ENCODE assay signal across 13 cellular contexts in the genomic region with DNA sequence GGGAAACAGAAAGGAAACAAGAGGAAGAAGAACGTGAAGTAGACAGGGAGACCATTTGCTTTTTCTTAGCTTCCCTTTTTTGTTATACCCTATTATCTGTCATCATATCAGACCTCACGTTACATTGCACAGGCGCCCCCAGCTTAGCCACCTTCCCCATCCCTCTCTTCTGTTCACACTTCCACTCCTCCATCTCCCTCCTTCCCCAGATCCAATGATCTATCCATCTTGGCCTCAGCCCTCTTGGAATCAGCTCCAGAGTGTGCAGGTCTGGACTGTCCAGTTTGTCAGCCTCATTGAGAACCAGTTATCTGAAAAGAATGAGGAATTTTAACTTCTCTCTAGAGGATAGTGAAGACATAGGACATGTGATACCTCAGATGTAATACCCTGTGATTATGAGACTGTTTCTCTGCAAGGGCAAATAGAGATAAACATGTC.
A peak's percentile ranks its signal among the peaks of the same experiment; 100 is the strongest.
DNase-seq lines count a peak whose midpoint lies in the region; ATAC-seq and TF ChIP-seq lines count a peak whose summit lies in the region.
"Had no signal": no experiment of that assay in that cellular context is flagged by ENCODE, and none has a peak within 500 bp of the region (broad histone marks: within the 10 kb centered on the region; RNA-seq: fewer than 3 reads in every experiment).

No MANE protein-coding gene starts in this region.

- POLR2A ChIA-PET in naive thymus-derived CD4-positive, alpha-beta T cell (lab: Charles Lee), result no interaction called here

- CTCF ChIA-PET in naive thymus-derived CD4-positive, alpha-beta T cell (lab: Charles Lee), result no interaction called here

- no peaks in the 10 kb centered on the region for H3K27me3 ChIP-seq in naive thymus-derived CD4-positive, alpha-beta T cell (ENCODE audit: control insufficient read depth in 2 of 2, insufficient read depth in 2 of 2, low read length in 2 of 2)
- no peaks in the 10 kb centered on the region for H3K27me3 ChIP-seq in uterus

- TF ChIP-seq CTCF in uterus (IDR thresholded peaks at IDR 0.05), result no peak

- H3K36me3 Mint-ChIP-seq in naive thymus-derived CD4-positive, alpha-beta T cell, result peaks cover 0 to 6% (median 4%) of the 10 kb centered on the region in 5 donors

- H3K4me1 ChIP-seq in naive thymus-derived CD4-positive, alpha-beta T cell (ENCODE audit: control insufficient read depth in 2 of 2, insufficient read depth in 2 of 2, low read length in 2 of 2), result no peaks in the 10 kb centered on the region
- H3K4me1 ChIP-seq in uterus, result peaks cover 2 to 3% of the 10 kb centered on the region in 2 donors

- H3K9me3 ChIP-seq in naive thymus-derived CD4-positive, alpha-beta T cell (ENCODE audit: control insufficient read depth in 2 of 3, low read length in 3 of 3), result no peaks in the 10 kb centered on the region
- H3K9me3 ChIP-seq in uterus, result no peaks in the 10 kb centered on the region

- intact Hi-C loops in naive thymus-derived CD4-positive, alpha-beta T cell (cut with micrococcal nuclease), result no loop called here
- intact Hi-C loops in uterus (cut with DNase I; ENCODE audit: low total_unique reads), result no loop called here

- H3K4me3 ChIP-seq in naive thymus-derived CD4-positive, alpha-beta T cell (ENCODE audit: low read length), result no peak overlapping the region
- H3K4me3 ChIP-seq in uterus, result no peak overlapping the region

- no peak overlapping the region for H3K27ac ChIP-seq in naive thymus-derived CD4-positive, alpha-beta T cell (ENCODE audit: low read depth, low read length)
- peak overlapping the region; percentile 41 to 61 for H3K27ac ChIP-seq in uterus
- H3K27ac ChIP-seq: 22Rv1 had no signal

- ATAC-seq in esophagus mucosa, result peak; percentile 60
- ATAC-seq in naive thymus-derived CD4-positive, alpha-beta T cell, result peak; percentile 61
- ATAC-seq: activated naive CD4-positive, alpha-beta T cell treated with anti-CD3 and anti-CD28 coated beads, Interleukin-2, amount 50 U/mL, for 72 hours; stimulated activated naive CD8-positive, alpha-beta T cell treated with anti-CD3 and anti-CD28 coated beads, Interleukin-15, amount 100 ng/mL, for 72 hours had no signal

- H3K36me3 ChIP-seq in naive thymus-derived CD4-positive, alpha-beta T cell (ENCODE audit: control insufficient read depth in 2 of 3, insufficient read depth in 3 of 3, low read length in 3 of 3), result no peaks in the 10 kb centered on the region
- no peaks in the 10 kb centered on the region for H3K36me3 ChIP-seq in uterus

- H3K27ac Mint-ChIP-seq in naive thymus-derived CD4-positive, alpha-beta T cell, result no peak overlapping the region
- H3K27ac Mint-ChIP-seq: activated naive CD4-positive, alpha-beta T cell treated with anti-CD3 and anti-CD28 coated beads, Interleukin-2, amount 50 U/mL, for 72 hours; progenitor cell of endocrine pancreas had no signal

- TF ChIP-seq POLR2A in uterus (IDR thresholded peaks at IDR 0.05), result no peak

- in situ Hi-C loops in G401 (cut with HindIII; ENCODE audit: low sequenced_read_pairs), result no loop called here

- H3K4me1 Mint-ChIP-seq in naive thymus-derived CD4-positive, alpha-beta T cell, result peaks cover 0 to 6% (median 3%) of the 10 kb centered on the region in 7 donors

- H3K4me3 Mint-ChIP-seq in naive thymus-derived CD4-positive, alpha-beta T cell, result no peak overlapping the region
- H3K4me3 Mint-ChIP-seq: stimulated activated naive CD8-positive, alpha-beta T cell treated with anti-CD3 and anti-CD28 coated beads, Interleukin-15, amount 100 ng/mL, for 72 hours had no signal

- DNase-seq in SIG-M5 treated with dmso at 0.1 percent for 504 hours (lab: John Stamatoyannopoulos, UW; ENCODE audit: unreplicated experiment) (peak; percentile 47), SIG-M5 (lab: John Stamatoyannopoulos, UW) (no peak), uterus (no peak), NCI-H2029 (lab: John Stamatoyannopoulos, UW) (no peak), amygdala (lab: John Stamatoyannopoulos, UW) (no peak), G401 (ENCODE audit: low spot score) (no peak)
- DNase-seq in naive thymus-derived CD4-positive, alpha-beta T cell, result no peak
- DNase-seq: RPMI8226; stimulated activated naive CD8-positive, alpha-beta T cell treated with anti-CD3 and anti-CD28 coated beads, Interleukin-15, amount 100 ng/mL, for 72 hours had no signal

- H3K9me3 Mint-ChIP-seq in naive thymus-derived CD4-positive, alpha-beta T cell, result peaks cover 0 to 11% (median 4%) of the 10 kb centered on the region in 11 donors

- peaks cover 0 to 10% (median under 1%) of the 10 kb centered on the region in 5 donors for H3K27me3 Mint-ChIP-seq in naive thymus-derived CD4-positive, alpha-beta T cell
- H3K27me3 Mint-ChIP-seq: progenitor cell of endocrine pancreas had no signal
